ENCODE assay signal across 28 cellular contexts in the genomic region with DNA sequence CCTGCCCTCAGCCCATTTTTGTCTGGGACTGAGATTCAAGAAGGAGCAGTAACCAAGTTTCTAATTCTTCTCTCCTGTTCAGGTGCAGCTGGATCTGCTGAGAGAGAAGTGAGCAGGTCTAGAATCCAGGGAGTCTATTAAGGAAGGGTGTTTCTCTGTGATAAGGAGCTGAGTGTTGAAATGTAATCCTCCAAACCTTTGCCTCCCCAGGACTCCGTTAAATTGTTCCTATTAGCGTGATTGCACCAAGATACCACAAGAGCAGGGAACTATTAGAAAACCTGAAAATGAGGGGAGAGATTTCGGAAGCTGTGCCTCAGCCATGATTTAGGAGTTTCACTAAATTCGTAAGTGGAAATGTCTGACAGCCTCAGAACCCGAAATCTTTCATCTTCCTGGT.
"Had no signal": no experiment of that assay in that cellular context is flagged by ENCODE, and none has a peak within 500 bp of the region (broad histone marks: within the 10 kb centered on the region; RNA-seq: fewer than 3 reads in every experiment).

No MANE protein-coding gene starts in this region.

- H3K4me1 ChIP-seq: ascending aorta, breast epithelium, colonic mucosa had no signal

- H3K9me3 Mint-ChIP-seq: activated CD4-positive, alpha-beta memory T cell treated with anti-CD3 and anti-CD28 coated beads for 36 hours; activated CD4-positive, alpha-beta T cell treated with anti-CD3 and anti-CD28 coated beads, Interleukin-2, amount 10 ng/mL, durations not matched to agents 24 days and 14 days; activated naive CD4-positive, alpha-beta T cell treated with anti-CD3 and anti-CD28 coated beads, Interleukin-2, amount 10 ng/mL, durations not matched to agents 7 days and 5 days; activated naive CD4-positive, alpha-beta T cell treated with anti-CD3 and anti-CD28 coated beads, Interleukin-2, amount 50 U/mL, for 72 hours; activated naive CD8-positive, alpha-beta T cell treated with anti-CD3 and anti-CD28 coated beads, Interleukin-2, amount 10 ng/mL, durations not matched to agents 7 days and 5 days; activated T-cell treated with anti-CD3 and anti-CD28 coated beads, Interleukin-2, amount 50 U/mL, for 24 hours; activated T-cell treated with anti-CD3 and anti-CD28 coated beads, Interleukin-2, amount 50 U/mL, for 72 hours had no signal

- H3K27me3 ChIP-seq: ascending aorta, breast epithelium, cardiac muscle cell, colonic mucosa had no signal

- FAIRE-seq: frontal cortex had no signal

- H3K9me3 ChIP-seq: ascending aorta, breast epithelium, colonic mucosa had no signal

- H3K36me3 ChIP-seq: ascending aorta, breast epithelium, cardiac muscle cell, colonic mucosa had no signal

- H3K27me3 Mint-ChIP-seq: activated CD4-positive, alpha-beta T cell treated with anti-CD3 and anti-CD28 coated beads, Interleukin-2, amount 10 ng/mL, durations not matched to agents 24 days and 14 days had no signal

- H3K4me3 ChIP-seq: ascending aorta, breast epithelium, cardiac muscle cell, colonic mucosa had no signal

- H3K27ac ChIP-seq: ascending aorta, breast epithelium, cardiac muscle cell, colonic mucosa had no signal

- DNase-seq: activated CD4-positive, alpha-beta memory T cell treated with anti-CD3 and anti-CD28 coated beads for 36 hours; activated CD4-positive, alpha-beta T cell treated with anti-CD3 and anti-CD28 coated beads for 36 hours; activated CD4-positive, alpha-beta T cell treated with anti-CD3 and anti-CD28 coated beads, Interleukin-2, amount 10 ng/mL, durations not matched to agents 24 days and 14 days; activated CD4-positive, CD25-positive, alpha-beta regulatory T cell; activated CD4-positive, CD25-positive, alpha-beta regulatory T cell treated with anti-CD3 and anti-CD28 coated beads, Interleukin-2, amount 50 U/mL, for 72 hours; activated CD8-positive, alpha-beta memory T cell treated with anti-CD3 and anti-CD28 coated beads, Interleukin-2, amount 50 U/mL, for 48 hours; activated CD8-positive, alpha-beta T cell treated with anti-CD3 and anti-CD28 coated beads, Interleukin-2, amount 10 ng/mL, durations not matched to agents 7 days and 5 days; activated gamma-delta T cell; activated naive CD4-positive, alpha-beta T cell; activated naive CD4-positive, alpha-beta T cell treated with anti-CD3 and anti-CD28 coated beads, Interleukin-2, amount 10 ng/mL, durations not matched to agents 7 days and 5 days; activated naive CD8-positive, alpha-beta T cell treated with anti-CD3 and anti-CD28 coated beads, Interleukin-2, amount 10 ng/mL, durations not matched to agents 7 days and 5 days; activated T-cell treated with anti-CD3 and anti-CD28 coated beads for 4 hours; activated T-cell treated with anti-CD3 and anti-CD28 coated beads, Interleukin-2, amount 50 U/mL, for 24 hours; activated T-cell treated with anti-CD3 and anti-CD28 coated beads, Interleukin-2, amount 50 U/mL, for 72 hours; central memory CD4-positive, alpha-beta T cell; cerebellar nuclear complex; colonic mucosa; effector CD8-positive, alpha-beta T cell; foreskin fibroblast; head of caudate nucleus; T-helper 2 cell had no signal

- H3K36me3 Mint-ChIP-seq: activated CD4-positive, alpha-beta memory T cell treated with anti-CD3 and anti-CD28 coated beads for 36 hours; activated naive CD4-positive, alpha-beta T cell treated with anti-CD3 and anti-CD28 coated beads, Interleukin-2, amount 10 ng/mL, durations not matched to agents 7 days and 5 days; activated naive CD4-positive, alpha-beta T cell treated with anti-CD3 and anti-CD28 coated beads, Interleukin-2, amount 50 U/mL, for 72 hours; activated naive CD8-positive, alpha-beta T cell treated with anti-CD3 and anti-CD28 coated beads, Interleukin-2, amount 10 ng/mL, durations not matched to agents 7 days and 5 days; brain had no signal

- H3K4me1 Mint-ChIP-seq: activated CD4-positive, alpha-beta T cell treated with anti-CD3 and anti-CD28 coated beads for 36 hours; activated CD4-positive, alpha-beta T cell treated with anti-CD3 and anti-CD28 coated beads, Interleukin-2, amount 10 ng/mL, durations not matched to agents 24 days and 14 days; activated naive CD4-positive, alpha-beta T cell treated with anti-CD3 and anti-CD28 coated beads, Interleukin-2, amount 10 ng/mL, durations not matched to agents 7 days and 5 days; activated naive CD8-positive, alpha-beta T cell treated with anti-CD3 and anti-CD28 coated beads, Interleukin-2, amount 10 ng/mL, durations not matched to agents 7 days and 5 days had no signal

- ATAC-seq: activated CD4-positive, alpha-beta T cell treated with anti-CD3 and anti-CD28 coated beads for 36 hours; activated CD8-positive, alpha-beta T cell treated with anti-CD3 and anti-CD28 coated beads, Interleukin-2, amount 10 ng/mL, durations not matched to agents 7 days and 5 days; activated naive CD4-positive, alpha-beta T cell treated with anti-CD3 and anti-CD28 coated beads, Interleukin-2, amount 50 U/mL, for 72 hours; activated T-cell treated with anti-CD3 and anti-CD28 coated beads, Interleukin-2, amount 50 U/mL, for 72 hours; esophagus mucosa had no signal

- H3K4me3 Mint-ChIP-seq: activated CD4-positive, alpha-beta memory T cell treated with anti-CD3 and anti-CD28 coated beads for 36 hours; activated CD4-positive, alpha-beta T cell treated with anti-CD3 and anti-CD28 coated beads for 36 hours; activated CD4-positive, alpha-beta T cell treated with anti-CD3 and anti-CD28 coated beads, Interleukin-2, amount 10 ng/mL, durations not matched to agents 24 days and 14 days; activated CD8-positive, alpha-beta T cell treated with anti-CD3 and anti-CD28 coated beads, Interleukin-2, amount 10 ng/mL, durations not matched to agents 7 days and 5 days; activated naive CD4-positive, alpha-beta T cell treated with anti-CD3 and anti-CD28 coated beads, Interleukin-2, amount 10 ng/mL, durations not matched to agents 7 days and 5 days; activated naive CD8-positive, alpha-beta T cell treated with anti-CD3 and anti-CD28 coated beads, Interleukin-2, amount 10 ng/mL, durations not matched to agents 7 days and 5 days; activated T-cell treated with anti-CD3 and anti-CD28 coated beads, Interleukin-2, amount 50 U/mL, for 24 hours; activated T-cell treated with anti-CD3 and anti-CD28 coated beads, Interleukin-2, amount 50 U/mL, for 72 hours; brain had no signal

- H3K27ac Mint-ChIP-seq: activated CD4-positive, alpha-beta memory T cell treated with anti-CD3 and anti-CD28 coated beads for 36 hours; activated CD4-positive, alpha-beta T cell treated with anti-CD3 and anti-CD28 coated beads for 36 hours; activated CD4-positive, alpha-beta T cell treated with anti-CD3 and anti-CD28 coated beads, Interleukin-2, amount 10 ng/mL, durations not matched to agents 24 days and 14 days; activated CD8-positive, alpha-beta T cell treated with anti-CD3 and anti-CD28 coated beads, Interleukin-2, amount 10 ng/mL, durations not matched to agents 7 days and 5 days; activated naive CD4-positive, alpha-beta T cell treated with anti-CD3 and anti-CD28 coated beads, Interleukin-2, amount 10 ng/mL, durations not matched to agents 7 days and 5 days; activated naive CD4-positive, alpha-beta T cell treated with anti-CD3 and anti-CD28 coated beads, Interleukin-2, amount 50 U/mL, for 72 hours; activated naive CD8-positive, alpha-beta T cell treated with anti-CD3 and anti-CD28 coated beads, Interleukin-2, amount 10 ng/mL, durations not matched to agents 7 days and 5 days; activated T-cell treated with anti-CD3 and anti-CD28 coated beads, Interleukin-2, amount 50 U/mL, for 24 hours; activated T-cell treated with anti-CD3 and anti-CD28 coated beads, Interleukin-2, amount 50 U/mL, for 72 hours; brain had no signal
